In genomic region chr3:152293607-152294006, GRCh38 we compare ENCODE assay signal across 23 cellular contexts. TPM values are rescaled to one million over a fixed set of nuclear protein-coding genes. Genes with fewer than 3 reads are reported as not detected.
DNase-seq lines count a peak whose midpoint lies in the region; ATAC-seq and TF ChIP-seq lines count a peak whose summit lies in the region.
"Had no signal": no experiment of that assay in that cellular context is flagged by ENCODE, and none has a peak within 500 bp of the region (broad histone marks: within the 10 kb centered on the region; RNA-seq: fewer than 3 reads in every experiment).

No MANE protein-coding gene starts in this region.

- POLR2A ChIA-PET in naive thymus-derived CD8-positive, alpha-beta T cell (lab: Charles Lee) = no interaction called here

- no peaks in the 10 kb centered on the region for H3K9me3 ChIP-seq in CD4-positive, CD25-positive, alpha-beta regulatory T cell (ENCODE audit: control insufficient read depth in 2 of 2, low read length in 2 of 2)
- no peaks in the 10 kb centered on the region for H3K9me3 ChIP-seq in DOHH2 (ENCODE audit: control insufficient read depth, insufficient read depth, low read length)
- H3K9me3 ChIP-seq: esophagus muscularis mucosa, gastroesophageal sphincter, tibial nerve had no signal

- peaks cover 36% of the 10 kb centered on the region for H3F3A ChIP-seq in DOHH2 (ENCODE audit: control insufficient read depth, insufficient read depth)

- H3K27ac Mint-ChIP-seq in CD4-positive, CD25-positive, alpha-beta regulatory T cell = peak overlapping the region in 2 of 3 donors; percentile 57 to 70
- peak overlapping the region; percentile 24 for H3K27ac Mint-ChIP-seq in activated T-helper 2 cell treated with anti-CD3 and anti-CD28 coated beads, Interferon-gamma antibody, Interleukin-2, Interleukin-4, amounts not matched to agents 10 μg/mL and 5 μg/mL and 100 μg/mL, durations not matched to agents 14 hours and 24 hours and 36 hours
- H3K27ac Mint-ChIP-seq in naive thymus-derived CD8-positive, alpha-beta T cell = peak overlapping the region in 9 of 10 donors; percentile 53 to 86 (median 74)
- H3K27ac Mint-ChIP-seq: H9; progenitor cell of endocrine pancreas; stimulated activated naive B cell treated with anti-CD40 and anti-IgM and Interleukin-4, amounts not matched to agents 10 μg/mL and 1 μg/mL and 100 μg/mL, for 72 hours had no signal

- DNase-seq in CD4-positive, CD25-positive, alpha-beta regulatory T cell = no peak
- DNase-seq in activated T-helper 2 cell treated with anti-CD3 and anti-CD28 coated beads, Interferon-gamma antibody, Interleukin-2, Interleukin-4, amounts not matched to agents 10 μg/mL and 5 μg/mL and 100 μg/mL, durations not matched to agents 14 hours and 24 hours and 36 hours (ENCODE audit: low spot score) = no peak
- DNase-seq in naive thymus-derived CD8-positive, alpha-beta T cell = no peak
- DNase-seq in mucosa of gallbladder (ENCODE audit: low spot score) (no peak), CD1c-positive myeloid dendritic cell (ENCODE audit: extremely low spot score) (no peak)
- no peak for DNase-seq in activated effector memory CD4-positive, alpha-beta T cell treated with Interleukin-2 at 50 U/mL for 16 hours
- DNase-seq: activated CD4-positive, CD25-positive, alpha-beta regulatory T cell treated with anti-CD3 and anti-CD28 coated beads, Interleukin-2, amount 50 U/mL, for 72 hours; activated naive CD4-positive, alpha-beta T cell treated with anti-CD3 and anti-CD28 coated beads, Interleukin-2, amount 50 U/mL, for 16 hours; effector memory CD4-positive, alpha-beta T cell; H9; kidney glomerular epithelial cell; mesendoderm; NCI-H1417; NCI-H2107; NCI-H510A treated with DMSO at 0.1 percent for 48 hours; stimulated activated CD4-positive, alpha-beta T cell treated with anti-CD3 and anti-CD28 coated beads, Interleukin-1b, Interleukin-23, amount 100 ng/mL, for 48 hours; stimulated activated naive B cell treated with anti-CD40 and anti-IgM and Interleukin-4, amounts not matched to agents 10 μg/mL and 1 μg/mL and 100 μg/mL, for 72 hours had no signal

- H3K4me3 Mint-ChIP-seq in CD4-positive, CD25-positive, alpha-beta regulatory T cell = peak overlapping the region; percentile 33 to 73 (median 62)
- no peak overlapping the region for H3K4me3 Mint-ChIP-seq in activated T-helper 2 cell treated with anti-CD3 and anti-CD28 coated beads, Interferon-gamma antibody, Interleukin-2, Interleukin-4, amounts not matched to agents 10 μg/mL and 5 μg/mL and 100 μg/mL, durations not matched to agents 14 hours and 24 hours and 36 hours (ENCODE audit: low read depth)
- peak overlapping the region in 9 of 10 donors; percentile 29 to 76 (median 59) for H3K4me3 Mint-ChIP-seq in naive thymus-derived CD8-positive, alpha-beta T cell
- H3K4me3 Mint-ChIP-seq: H9; neural crest cell; stimulated activated naive B cell treated with anti-CD40 and anti-IgM and Interleukin-4, amounts not matched to agents 10 μg/mL and 1 μg/mL and 100 μg/mL, for 72 hours had no signal

- peak overlapping the region; percentile 31 for H3K4me2 ChIP-seq in DOHH2 (ENCODE audit: low read length)

- intact Hi-C loops in activated T-helper 2 cell treated with anti-CD3 and anti-CD28 coated beads, Interferon-gamma antibody, Interleukin-2, Interleukin-4, amounts not matched to agents 10 μg/mL and 5 μg/mL and 100 μg/mL, durations not matched to agents 14 hours and 24 hours and 36 hours (cut with micrococcal nuclease) = loop anchor here (1.0 kb wide), 1 partner anchor 10 kb away; no protein-coding TSS in a partner anchor

- H3K4me3 ChIP-seq in CD4-positive, CD25-positive, alpha-beta regulatory T cell (ENCODE audit: low read depth, low read length) = peak overlapping the region; percentile 71
- H3K4me3 ChIP-seq in DOHH2 (ENCODE audit: low read length) = no peak overlapping the region
- H3K4me3 ChIP-seq: esophagus muscularis mucosa, gastroesophageal sphincter, tibial nerve had no signal

- no peaks in the 10 kb centered on the region for H3K9me3 Mint-ChIP-seq in CD4-positive, CD25-positive, alpha-beta regulatory T cell
- no peaks in the 10 kb centered on the region for H3K9me3 Mint-ChIP-seq in activated T-helper 2 cell treated with anti-CD3 and anti-CD28 coated beads, Interferon-gamma antibody, Interleukin-2, Interleukin-4, amounts not matched to agents 10 μg/mL and 5 μg/mL and 100 μg/mL, durations not matched to agents 14 hours and 24 hours and 36 hours
- H3K9me3 Mint-ChIP-seq in naive thymus-derived CD8-positive, alpha-beta T cell = no peaks in the 10 kb centered on the region
- H3K9me3 Mint-ChIP-seq: H9; neural crest cell; stimulated activated naive B cell treated with anti-CD40 and anti-IgM and Interleukin-4, amounts not matched to agents 10 μg/mL and 1 μg/mL and 100 μg/mL, for 72 hours had no signal

- H3K27ac ChIP-seq in CD4-positive, CD25-positive, alpha-beta regulatory T cell (ENCODE audit: insufficient read depth, low read length, poor library complexity, severe bottlenecking) = peak overlapping the region; percentile 69
- no peak overlapping the region for H3K27ac ChIP-seq in DOHH2 (ENCODE audit: low read depth, low read length)
- H3K27ac ChIP-seq: gastroesophageal sphincter had no signal

- no peak for TF ChIP-seq CTCF in DOHH2 (IDR thresholded peaks at IDR 0.05; ENCODE audit: low read depth, low read length, poor library complexity, severe bottlenecking)

- H3K4me1 Mint-ChIP-seq in CD4-positive, CD25-positive, alpha-beta regulatory T cell = peaks cover 60 to 88% (median 68%) of the 10 kb centered on the region in 4 donors
- H3K4me1 Mint-ChIP-seq in activated T-helper 2 cell treated with anti-CD3 and anti-CD28 coated beads, Interferon-gamma antibody, Interleukin-2, Interleukin-4, amounts not matched to agents 10 μg/mL and 5 μg/mL and 100 μg/mL, durations not matched to agents 14 hours and 24 hours and 36 hours (ENCODE audit: low read depth) = peaks cover 62% of the 10 kb centered on the region
- H3K4me1 Mint-ChIP-seq in naive thymus-derived CD8-positive, alpha-beta T cell = peaks cover 41 to 95% (median 74%) of the 10 kb centered on the region in 4 donors

- H3K36me3 Mint-ChIP-seq in CD4-positive, CD25-positive, alpha-beta regulatory T cell = peaks cover 8% of the 10 kb centered on the region
- peaks cover 28% of the 10 kb centered on the region for H3K36me3 Mint-ChIP-seq in activated T-helper 2 cell treated with anti-CD3 and anti-CD28 coated beads, Interferon-gamma antibody, Interleukin-2, Interleukin-4, amounts not matched to agents 10 μg/mL and 5 μg/mL and 100 μg/mL, durations not matched to agents 14 hours and 24 hours and 36 hours (ENCODE audit: low read depth)
- H3K36me3 Mint-ChIP-seq in naive thymus-derived CD8-positive, alpha-beta T cell = peaks cover 0 to 27% (median 0%) of the 10 kb centered on the region in 3 donors

- no peaks in the 10 kb centered on the region for H3K9me2 ChIP-seq in DOHH2 (replicated peaks; ENCODE audit: control insufficient read depth, low read length)

- H3K4me1 ChIP-seq in CD4-positive, CD25-positive, alpha-beta regulatory T cell (ENCODE audit: control insufficient read depth, insufficient read depth, low read length, poor library complexity, severe bottlenecking) = peaks cover 92% of the 10 kb centered on the region
- H3K4me1 ChIP-seq in DOHH2 (ENCODE audit: control insufficient read depth, low read length) = peaks cover 86% of the 10 kb centered on the region

- H3K27me3 ChIP-seq in CD4-positive, CD25-positive, alpha-beta regulatory T cell (ENCODE audit: control insufficient read depth, insufficient read depth, low read length) = no peaks in the 10 kb centered on the region
- no peaks in the 10 kb centered on the region for H3K27me3 ChIP-seq in DOHH2 (ENCODE audit: control insufficient read depth, low read length)
- H3K27me3 ChIP-seq: esophagus muscularis mucosa, gastroesophageal sphincter, tibial nerve had no signal

- H3K79me2 ChIP-seq in DOHH2 (ENCODE audit: control insufficient read depth, low read length) = peaks cover 100% of the 10 kb centered on the region

- no peak for ATAC-seq in CD4-positive, CD25-positive, alpha-beta regulatory T cell (ENCODE audit: low read depth in 2 of 2)
- ATAC-seq in naive thymus-derived CD8-positive, alpha-beta T cell = no peak
- ATAC-seq: gastroesophageal sphincter; stimulated activated naive B cell treated with anti-CD40 and anti-IgM and Interleukin-4, amounts not matched to agents 10 μg/mL and 1 μg/mL and 100 μg/mL, for 72 hours had no signal

- H3K36me3 ChIP-seq in CD4-positive, CD25-positive, alpha-beta regulatory T cell (ENCODE audit: control insufficient read depth, insufficient read depth, low read length) = peaks cover 5% of the 10 kb centered on the region
- peaks cover 46% of the 10 kb centered on the region for H3K36me3 ChIP-seq in DOHH2 (ENCODE audit: control insufficient read depth, low read length)
- H3K36me3 ChIP-seq: esophagus muscularis mucosa, gastroesophageal sphincter, tibial nerve had no signal

- peaks cover 32% of the 10 kb centered on the region for H4K20me1 ChIP-seq in DOHH2 (ENCODE audit: control insufficient read depth, insufficient read depth, low read depth, low read length)

- H3K27me3 Mint-ChIP-seq in CD4-positive, CD25-positive, alpha-beta regulatory T cell = no peaks in the 10 kb centered on the region
- H3K27me3 Mint-ChIP-seq in activated T-helper 2 cell treated with anti-CD3 and anti-CD28 coated beads, Interferon-gamma antibody, Interleukin-2, Interleukin-4, amounts not matched to agents 10 μg/mL and 5 μg/mL and 100 μg/mL, durations not matched to agents 14 hours and 24 hours and 36 hours (ENCODE audit: low read depth) = no peaks in the 10 kb centered on the region
- H3K27me3 Mint-ChIP-seq in naive thymus-derived CD8-positive, alpha-beta T cell = no peaks in the 10 kb centered on the region
- H3K27me3 Mint-ChIP-seq: progenitor cell of endocrine pancreas; stimulated activated naive B cell treated with anti-CD40 and anti-IgM and Interleukin-4, amounts not matched to agents 10 μg/mL and 1 μg/mL and 100 μg/mL, for 72 hours had no signal

RNA-seq across cellular contexts. Expression of gene MBNL1, which starts 24.9 kb away (rescaled TPM):
- total RNA-seq in CD4-positive, CD25-positive, alpha-beta regulatory T cell = 726 TPM
- 100 to 1,000 TPM; 221 to 262 (median 237) TPM for polyA plus RNA-seq in CD4-positive, CD25-positive, alpha-beta regulatory T cell
- total RNA-seq in activated T-helper 2 cell treated with anti-CD3 and anti-CD28 coated beads, Interferon-gamma antibody, Interleukin-2, Interleukin-4, amounts not matched to agents 10 μg/mL and 5 μg/mL and 100 μg/mL, durations not matched to agents 14 hours and 24 hours and 36 hours = 230 and 244 TPM in 2 replicates
- total RNA-seq in naive thymus-derived CD8-positive, alpha-beta T cell = 100 to 1,000 TPM; 419 to 423 TPM
- polyA plus RNA-seq in naive thymus-derived CD8-positive, alpha-beta T cell = 100 to 1,000 TPM; 298 to 370 (median 331) TPM
- total RNA-seq in mucosa of gallbladder = 223 TPM

Comparison
In these comparisons a context has a peak if more than half of its experiments do, and no peak if none do; other contexts are left out.
1. H3K27ac Mint-ChIP-seq: peak in every context shown above with its lines; median percentile 74 in naive thymus-derived CD8-positive, alpha-beta T cell; 64 in CD4-positive, CD25-positive, alpha-beta regulatory T cell; 24 in activated T-helper 2 cell treated with anti-CD3 and anti-CD28 coated beads, Interferon-gamma antibody, Interleukin-2, Interleukin-4, amounts not matched to agents 10 μg/mL and 5 μg/mL and 100 μg/mL, durations not matched to agents 14 hours and 24 hours and 36 hours.